In the genomic region with DNA sequence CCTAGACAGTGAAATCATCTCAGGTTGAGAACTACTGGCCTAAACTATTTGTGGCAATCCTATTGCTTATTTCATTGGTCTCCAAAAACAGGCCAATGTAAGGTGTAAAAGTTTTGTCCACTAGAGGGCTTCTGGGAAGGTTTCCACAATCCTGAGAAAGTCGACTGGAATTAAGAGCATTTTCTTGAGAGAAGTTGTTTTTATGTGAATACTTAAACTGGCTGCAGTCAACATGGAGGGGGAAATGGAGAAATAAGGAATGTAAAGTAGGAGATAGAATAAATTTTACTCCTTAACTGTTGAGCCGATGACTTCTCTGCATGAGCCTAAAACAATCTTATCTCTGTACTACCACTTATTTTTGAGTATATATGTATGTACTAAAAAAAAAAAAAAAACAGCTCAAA, we compare ENCODE assay signal across 9 cellular contexts. TPM values are rescaled to one million over a fixed set of nuclear protein-coding genes. Genes with fewer than 3 reads are reported as not detected.
DNase-seq lines count a peak whose midpoint lies in the region; ATAC-seq and TF ChIP-seq lines count a peak whose summit lies in the region.
"Had no signal": no experiment of that assay in that cellular context is flagged by ENCODE, and none has a peak within 500 bp of the region (broad histone marks: within the 10 kb centered on the region; RNA-seq: fewer than 3 reads in every experiment).

No MANE protein-coding gene starts in this region.

- TF ChIP-seq CTCF in GM12873 (IDR thresholded peaks at IDR 0.05; ENCODE audit: insufficient read depth, low read depth, low read length, missing control alignments) (peak; percentile 66), foreskin fibroblast (IDR thresholded peaks at IDR 0.05; ENCODE audit: low read depth, low read length) (peak; percentile 73), prostate gland (IDR thresholded peaks at IDR 0.05) (peak; percentile 31 to 56 (median 54))

- 36% methylated on average over 2 of the region's 2 CpGs for WGBS in prostate gland

- no peaks in the 10 kb centered on the region for H3K9me3 ChIP-seq in prostate gland

- no peaks in the 10 kb centered on the region for H3K4me1 ChIP-seq in prostate gland (replicated peaks)

- peak; percentile 38 to 45 for DNase-seq in AML-193 (lab: John Stamatoyannopoulos, UW)
- peak; percentile 28 for DNase-seq in SW480 (ENCODE audit: low spot score)
- DNase-seq in foreskin fibroblast = peak; percentile 51 to 82
- peak; percentile 8 for DNase-seq in prostate gland (ENCODE audit: low spot score)
- no peak for DNase-seq in mesenteric fat pad (ENCODE audit: low spot score)
- DNase-seq in HK-2 (ENCODE audit: unreplicated experiment) = no peak
- DNase-seq: naive B cell had no signal

- peak; percentile 67 for ATAC-seq in HG03432 (IDR thresholded peaks at IDR 0.05; ENCODE audit: unreplicated experiment)

- no peak overlapping the region for H3K4me3 ChIP-seq in foreskin fibroblast (ENCODE audit: low read depth in 1 of 2, low read length in 2 of 2)
- no peak overlapping the region for H3K4me3 ChIP-seq in prostate gland

- H3K36me3 ChIP-seq in prostate gland = no peaks in the 10 kb centered on the region

- no peak overlapping the region for H3K27ac ChIP-seq in prostate gland

- H3K27me3 ChIP-seq in prostate gland (replicated peaks; ENCODE audit: insufficient read depth) = no peaks in the 10 kb centered on the region

- intact Hi-C loops in prostate gland (cut with DNase I) = loop anchor here (5.0 kb wide), 2 partner anchors 112 to 522 kb away; no protein-coding TSS in a partner anchor

- no peak for TF ChIP-seq POLR2A in prostate gland (IDR thresholded peaks at IDR 0.05)

RNA-seq across cellular contexts. Expression of a gene that starts 11.0 kb away (rescaled TPM):
- total RNA-seq in prostate gland (10 to 100 TPM; 46.8 to 70.9 TPM), mesenteric fat pad (78.9 TPM)

RNA-seq across cellular contexts. Expression of a gene that starts 55.6 kb away (rescaled TPM):
- 10 to 100 TPM; 55.3 to 70.1 TPM for total RNA-seq in prostate gland
- 21.3 TPM for total RNA-seq in mesenteric fat pad

Comparison
In these comparisons a context has a peak if more than half of its experiments do, and no peak if none do; other contexts are left out.
1. DNase-seq: peak in AML-193 (2 of 2), SW480 (single experiment), foreskin fibroblast (2 of 2) and prostate gland (single experiment); none in mesenteric fat pad (single experiment) and HK-2 (single experiment).
2. Peak in every context shown above with its lines, with median percentiles within 50 percentile points of each other: CTCF ChIP-seq.